ENCODE assay signal across 8 cellular contexts in the genomic region with DNA sequence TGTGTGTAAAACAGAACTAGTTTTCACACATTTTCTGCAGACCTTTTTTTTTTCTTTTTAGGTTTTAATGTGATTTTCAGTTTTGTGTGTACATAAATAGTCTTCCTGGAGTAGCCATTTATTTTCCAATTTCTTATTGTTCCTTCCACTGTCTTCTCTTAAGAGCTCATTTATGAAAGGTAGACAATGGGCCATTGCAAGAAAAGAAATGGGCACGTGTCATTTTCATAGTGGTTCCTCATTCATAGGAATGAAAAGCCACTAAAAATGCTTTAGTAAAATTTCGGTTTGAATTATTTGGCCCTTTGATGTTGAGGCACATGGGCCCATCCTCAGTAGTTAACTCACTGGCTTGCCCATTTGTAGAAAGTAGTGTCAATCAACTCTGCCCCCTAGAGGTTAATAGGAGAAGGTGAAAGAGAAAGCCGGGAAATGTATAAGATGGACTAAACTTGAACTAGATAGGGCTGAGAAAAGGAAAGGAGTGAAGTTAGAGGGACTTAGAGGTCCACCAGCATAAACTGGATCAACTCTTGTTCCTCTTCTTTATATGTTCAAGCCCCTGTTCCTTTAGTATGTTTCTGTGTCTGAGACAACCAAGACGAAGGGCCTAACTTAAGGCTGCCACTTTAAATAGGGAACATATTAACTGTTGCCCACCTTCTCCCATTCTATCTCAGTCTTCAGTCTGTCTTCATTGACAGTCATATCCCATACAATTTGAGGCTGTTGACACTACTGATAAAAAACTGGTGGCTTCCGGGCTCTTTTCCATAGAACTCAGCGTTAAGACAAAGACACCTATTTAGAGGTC.
DNase-seq lines count a peak whose midpoint lies in the region; ATAC-seq and TF ChIP-seq lines count a peak whose summit lies in the region.

No MANE protein-coding gene starts in this region.

- intact Hi-C loops in activated naive CD4-positive, alpha-beta T cell treated with anti-CD3 and anti-CD28 coated beads for 36 hours (cut with micrococcal nuclease), result loop anchor here (1.0 to 10.0 kb wide), 10 partner anchors 21 to 627 kb away; no protein-coding TSS in a partner anchor

- H3K4me1 Mint-ChIP-seq in activated naive CD4-positive, alpha-beta T cell treated with anti-CD3 and anti-CD28 coated beads for 36 hours (ENCODE audit: low read depth), result peaks cover 10% of the 10 kb centered on the region
- H3K4me1 Mint-ChIP-seq in endodermal cell, result no peaks in the 10 kb centered on the region
- peaks cover 16 to 20% of the 10 kb centered on the region in 2 donors for H3K4me1 Mint-ChIP-seq in natural killer cell treated with Interleukin-12 subunit alpha and Interleukin-12 subunit beta and Interleukin-15 and Interleukin-18, amount 100 ng/mL, for 72 hours (ENCODE audit: low read depth in 2 of 2)

- H3K27me3 Mint-ChIP-seq in activated naive CD4-positive, alpha-beta T cell treated with anti-CD3 and anti-CD28 coated beads for 36 hours (ENCODE audit: low read depth), result no peaks in the 10 kb centered on the region
- no peaks in the 10 kb centered on the region for H3K27me3 Mint-ChIP-seq in endodermal cell (ENCODE audit: insufficient read depth)
- no peaks in the 10 kb centered on the region for H3K27me3 Mint-ChIP-seq in natural killer cell treated with Interleukin-12 subunit alpha and Interleukin-12 subunit beta and Interleukin-15 and Interleukin-18, amount 100 ng/mL, for 72 hours

- CTCF ChIA-PET in activated naive CD4-positive, alpha-beta T cell treated with anti-CD3 and anti-CD28 coated beads for 36 hours (lab: Charles Lee), result interaction anchor here (0.6 to 1.8 kb wide), 30 partner anchors 10 to 1038 kb away, joined by 3 to 13 read pairs (median 4); no protein-coding TSS in a partner anchor

- H3K23ac ChIP-seq in neuronal stem cell (ENCODE audit: low read depth, low read length, poor library complexity), result no peak overlapping the region

- no peaks in the 10 kb centered on the region for H3K79me1 ChIP-seq in neuronal stem cell (ENCODE audit: low read depth, low read length)

- peaks cover 43% of the 10 kb centered on the region for H3K36me3 Mint-ChIP-seq in activated naive CD4-positive, alpha-beta T cell treated with anti-CD3 and anti-CD28 coated beads for 36 hours (ENCODE audit: low read depth)
- H3K36me3 Mint-ChIP-seq in endodermal cell (ENCODE audit: low read depth), result no peaks in the 10 kb centered on the region
- peaks cover 46% of the 10 kb centered on the region for H3K36me3 Mint-ChIP-seq in natural killer cell treated with Interleukin-12 subunit alpha and Interleukin-12 subunit beta and Interleukin-15 and Interleukin-18, amount 100 ng/mL, for 72 hours

- H3K4me3 Mint-ChIP-seq in activated naive CD4-positive, alpha-beta T cell treated with anti-CD3 and anti-CD28 coated beads for 36 hours, result no peak overlapping the region
- H3K4me3 Mint-ChIP-seq in endodermal cell, result no peak overlapping the region
- H3K4me3 Mint-ChIP-seq in natural killer cell treated with Interleukin-12 subunit alpha and Interleukin-12 subunit beta and Interleukin-15 and Interleukin-18, amount 100 ng/mL, for 72 hours, result no peak overlapping the region

- peak; percentile 83 for ATAC-seq in GM21423 (IDR thresholded peaks at IDR 0.05; ENCODE audit: unreplicated experiment)
- peak; percentile 76 to 81 for ATAC-seq in natural killer cell treated with Interleukin-12 subunit alpha and Interleukin-12 subunit beta and Interleukin-15 and Interleukin-18, amount 100 ng/mL, for 72 hours

- H3K27me3 ChIP-seq in endodermal cell (ENCODE audit: control insufficient read depth, insufficient read depth, low read length, poor library complexity, severe bottlenecking) (no peaks in the 10 kb centered on the region), neuronal stem cell (ENCODE audit: control insufficient read depth in 3 of 3, insufficient read depth in 3 of 3, low read depth in 1 of 3, low read length in 3 of 3) (no peaks in the 10 kb centered on the region)

- WGBS in endodermal cell (ENCODE audit: insufficient coverage in 1 of 2, insufficient read length in 1 of 2), 2 experiments, result 71 to 82% methylated on average over 6 of the region's 6 CpGs
- WGBS in neuronal stem cell (ENCODE audit: extremely low coverage in 2 of 2, insufficient read length in 2 of 2, insufficient replicate concordance in 1 of 2), 2 donors, result no CpG with 5 or more reads among the region's 6 CpGs

- DNase-seq in activated naive CD4-positive, alpha-beta T cell treated with anti-CD3 and anti-CD28 coated beads for 36 hours, result peak; percentile 26
- DNase-seq in activated naive CD4-positive, alpha-beta T cell (lab: John Stamatoyannopoulos, UW), result no peak
- DNase-seq in HT-29 (ENCODE audit: low spot score), result peak; percentile 46
- peak; percentile 67 for DNase-seq in RKO (ENCODE audit: low spot score)
- DNase-seq in endodermal cell, result no peak
- DNase-seq in natural killer cell treated with Interleukin-12 subunit alpha and Interleukin-12 subunit beta and Interleukin-15 and Interleukin-18, amount 100 ng/mL, for 72 hours (ENCODE audit: low spot score), result no peak
- no peak for DNase-seq in neuronal stem cell (ENCODE audit: low spot score)

- no peak overlapping the region for H4K8ac ChIP-seq in neuronal stem cell (ENCODE audit: low read depth, low read length)

- H2BK5ac ChIP-seq in neuronal stem cell (ENCODE audit: low read length), result no peak overlapping the region

- H3K18ac ChIP-seq in neuronal stem cell (ENCODE audit: low read length), result no peak overlapping the region

- no peak overlapping the region for H2BK120ac ChIP-seq in neuronal stem cell (ENCODE audit: low read depth, low read length)

- peak; percentile 83 for TF ChIP-seq CTCF in endodermal cell (conservative IDR thresholded peaks at IDR 0.05)

- no peak overlapping the region for H2AK5ac ChIP-seq in neuronal stem cell (ENCODE audit: low read depth, low read length)

- H3K4me3 ChIP-seq in endodermal cell (ENCODE audit: low read length) (no peak overlapping the region), neuronal stem cell (ENCODE audit: low read length in 2 of 2) (no peak overlapping the region)

- H2AFZ ChIP-seq in neuronal stem cell (ENCODE audit: low read length), result no peak overlapping the region

- H3K9ac ChIP-seq in endodermal cell (ENCODE audit: extremely low read depth, low read length, poor library complexity, severe bottlenecking) (no peak overlapping the region), neuronal stem cell (ENCODE audit: low read depth, low read length, poor library complexity) (no peak overlapping the region)

- no peak overlapping the region for H3K14ac ChIP-seq in neuronal stem cell (ENCODE audit: low read length)

- H2BK15ac ChIP-seq in neuronal stem cell (ENCODE audit: low read length), result no peak overlapping the region

- no peaks in the 10 kb centered on the region for H3K4me1 ChIP-seq in endodermal cell (ENCODE audit: control insufficient read depth, insufficient read depth, low read length)
- no peaks in the 10 kb centered on the region for H3K4me1 ChIP-seq in neuronal stem cell (ENCODE audit: control insufficient read depth in 2 of 2, insufficient read depth in 1 of 2, low read depth in 1 of 2, low read length in 2 of 2)

- H3K9me3 ChIP-seq in endodermal cell (ENCODE audit: control insufficient read depth, low read length), result no peaks in the 10 kb centered on the region
- no peaks in the 10 kb centered on the region for H3K9me3 ChIP-seq in neuronal stem cell (replicated peaks in 1 of 2; ENCODE audit: control insufficient read depth in 2 of 2, insufficient read depth in 1 of 2, low read depth in 1 of 2, low read length in 2 of 2)

- H3K4me2 ChIP-seq in neuronal stem cell (ENCODE audit: insufficient read depth, low read length, poor library complexity, severe bottlenecking), result no peak overlapping the region

- H2BK12ac ChIP-seq in neuronal stem cell (ENCODE audit: low read length), result no peak overlapping the region

- no peak overlapping the region for H4K91ac ChIP-seq in neuronal stem cell (ENCODE audit: low read depth, low read length, poor library complexity)

- H3K36me3 ChIP-seq in endodermal cell (ENCODE audit: control insufficient read depth, insufficient read depth, low read length) (no peaks in the 10 kb centered on the region), neuronal stem cell (replicated peaks in 1 of 2; ENCODE audit: control insufficient read depth in 2 of 2, insufficient read depth in 2 of 2, low read length in 2 of 2) (no peaks in the 10 kb centered on the region)

- no peak overlapping the region for H3K4ac ChIP-seq in neuronal stem cell (ENCODE audit: low read length)

- H3K27ac ChIP-seq in endodermal cell (ENCODE audit: low read depth, low read length), result no peak overlapping the region
- H3K27ac ChIP-seq in neuronal stem cell (replicated peaks; ENCODE audit: low read length), result no peak overlapping the region

- H3K9me3 Mint-ChIP-seq in activated naive CD4-positive, alpha-beta T cell treated with anti-CD3 and anti-CD28 coated beads for 36 hours, result no peaks in the 10 kb centered on the region
- no peaks in the 10 kb centered on the region for H3K9me3 Mint-ChIP-seq in endodermal cell
- no peaks in the 10 kb centered on the region for H3K9me3 Mint-ChIP-seq in natural killer cell treated with Interleukin-12 subunit alpha and Interleukin-12 subunit beta and Interleukin-15 and Interleukin-18, amount 100 ng/mL, for 72 hours

- H3K27ac Mint-ChIP-seq in activated naive CD4-positive, alpha-beta T cell treated with anti-CD3 and anti-CD28 coated beads for 36 hours, result no peak overlapping the region
- no peak overlapping the region for H3K27ac Mint-ChIP-seq in endodermal cell
- peak overlapping the region in 1 of 2 donors; percentile 31 for H3K27ac Mint-ChIP-seq in natural killer cell treated with Interleukin-12 subunit alpha and Interleukin-12 subunit beta and Interleukin-15 and Interleukin-18, amount 100 ng/mL, for 72 hours

Comparison
In these comparisons a context has a peak if more than half of its experiments do, and no peak if none do; other contexts are left out.
1. DNase-seq: peak in activated naive CD4-positive, alpha-beta T cell treated with anti-CD3 and anti-CD28 coated beads for 36 hours (single experiment), HT-29 (single experiment) and RKO (single experiment); none in activated naive CD4-positive, alpha-beta T cell (0 of 4), endodermal cell (single experiment), natural killer cell treated with Interleukin-12 subunit alpha and Interleukin-12 subunit beta and Interleukin-15 and Interleukin-18, amount 100 ng/mL, for 72 hours (single experiment) and neuronal stem cell (single experiment).